In genomic region chr13:52130641-52131040, GRCh38 we compare ENCODE assay signal across 25 cellular contexts. TPM values are rescaled to one million over a fixed set of nuclear protein-coding genes. Genes with fewer than 3 reads are reported as not detected.
DNase-seq lines count a peak whose midpoint lies in the region; ATAC-seq and TF ChIP-seq lines count a peak whose summit lies in the region.
"Had no signal": no experiment of that assay in that cellular context is flagged by ENCODE, and none has a peak within 500 bp of the region (broad histone marks: within the 10 kb centered on the region; RNA-seq: fewer than 3 reads in every experiment).

No MANE protein-coding gene starts in this region.

- intact Hi-C loops in CD4-positive, alpha-beta T cell (cut with DNase I, micrococcal nuclease) = no loop called here
- intact Hi-C loops in CD14-positive monocyte (cut with micrococcal nuclease) = no loop called here

- no peak overlapping the region for H3K4me3 ChIP-seq in SJCRH30
- H3K4me3 ChIP-seq: BLaER1, K562, Peyer's patch had no signal

- H3K27me3 Mint-ChIP-seq in CD4-positive, alpha-beta T cell = no peaks in the 10 kb centered on the region
- peaks cover 12% of the 10 kb centered on the region for H3K27me3 Mint-ChIP-seq in T-helper 17 cell
- peaks cover 12% of the 10 kb centered on the region for H3K27me3 Mint-ChIP-seq in nephron (ENCODE audit: low read depth)
- peaks cover 3 to 11% (median 3%) of the 10 kb centered on the region in 3 donors for H3K27me3 Mint-ChIP-seq in CD14-positive monocyte (ENCODE audit: low read depth in 3 of 3)

- H3K27me3 ChIP-seq in CD4-positive, alpha-beta T cell (ENCODE audit: control insufficient read depth, insufficient read depth, low read length) = peaks cover 5% of the 10 kb centered on the region
- H3K27me3 ChIP-seq in SJCRH30 = no peaks in the 10 kb centered on the region
- H3K27me3 ChIP-seq: Peyer's patch had no signal

- no peak overlapping the region for H3K27ac ChIP-seq in CD4-positive, alpha-beta T cell (ENCODE audit: low read depth, low read length)
- no peak overlapping the region for H3K27ac ChIP-seq in SJCRH30
- H3K27ac ChIP-seq: BLaER1, Peyer's patch had no signal

- peak overlapping the region; percentile 17 for H3K4me3 Mint-ChIP-seq in CD4-positive, alpha-beta T cell
- peak overlapping the region; percentile 41 for H3K4me3 Mint-ChIP-seq in T-helper 17 cell
- H3K4me3 Mint-ChIP-seq in nephron = peak overlapping the region; percentile 34 to 48 (median 41)
- H3K4me3 Mint-ChIP-seq in CD14-positive monocyte = no peak overlapping the region

- no peaks in the 10 kb centered on the region for H3K9me3 Mint-ChIP-seq in CD4-positive, alpha-beta T cell
- H3K9me3 Mint-ChIP-seq in nephron (no peaks in the 10 kb centered on the region), CD14-positive monocyte (peaks cover 0 to 4% (median 1%) of the 10 kb centered on the region in 7 donors)
- H3K9me3 Mint-ChIP-seq: CD4-positive, alpha-beta memory T cell had no signal

- TF ChIP-seq CTCF in CD4-positive, alpha-beta T cell (IDR thresholded peaks at IDR 0.05) = no peak
- TF ChIP-seq CTCF in nephron (IDR thresholded peaks at IDR 0.05; ENCODE audit: unreplicated experiment in 3 of 3) (no peak), CD14-positive monocyte (IDR thresholded peaks at IDR 0.05) (no peak)

- H3K27ac Mint-ChIP-seq in CD4-positive, alpha-beta T cell = no peak overlapping the region
- H3K27ac Mint-ChIP-seq in T-helper 17 cell = no peak overlapping the region
- H3K27ac Mint-ChIP-seq in nephron = no peak overlapping the region
- H3K27ac Mint-ChIP-seq in CD14-positive monocyte = no peak overlapping the region
- H3K27ac Mint-ChIP-seq: CD4-positive, alpha-beta memory T cell had no signal

- POLR2A ChIA-PET in CD4-positive, alpha-beta T cell (lab: Charles Lee) = no interaction called here

- peaks cover 6% of the 10 kb centered on the region; the same call in 1 of the 2 replicates for H3K4me1 ChIP-seq in SJCRH30

- no peaks in the 10 kb centered on the region for H3K36me3 ChIP-seq in SJCRH30
- H3K36me3 ChIP-seq: BLaER1 had no signal

- peaks cover 20% of the 10 kb centered on the region for H3K4me1 Mint-ChIP-seq in CD4-positive, alpha-beta T cell (ENCODE audit: low read depth)
- H3K4me1 Mint-ChIP-seq in T-helper 17 cell = peaks cover 14% of the 10 kb centered on the region
- H3K4me1 Mint-ChIP-seq in nephron = peaks cover 9% of the 10 kb centered on the region
- peaks cover 21% of the 10 kb centered on the region for H3K4me1 Mint-ChIP-seq in CD14-positive monocyte

- no peak for ATAC-seq in CD4-positive, alpha-beta T cell (ENCODE audit: poor library complexity)
- no peak for ATAC-seq in T-helper 17 cell
- no peak for ATAC-seq in HG02763 (IDR thresholded peaks at IDR 0.05; ENCODE audit: unreplicated experiment)
- ATAC-seq: HCT116, K562, Right ventricle myocardium inferior had no signal

- no peak for DNase-seq in CD4-positive, alpha-beta T cell
- peak; percentile 3 for DNase-seq in M059J (ENCODE audit: low read depth)
- DNase-seq in T-helper 17 cell = no peak
- DNase-seq in CD14-positive monocyte (ENCODE audit: low spot score) = no peak
- no peak for DNase-seq in SJCRH30
- DNase-seq: CD4-positive, alpha-beta memory T cell; COR-L47; DMS53; GF-D8; NCI-H1048; NCI-H1417; NCI-H1694; NCI-H2029 treated with DMSO at 0.1 percent for 48 hours; NCI-H526 treated with DMSO at 0.1 percent for 48 hours; Peyer's patch; T-helper 1 cell had no signal

- no peaks in the 10 kb centered on the region for H3K9me3 ChIP-seq in CD4-positive, alpha-beta T cell (ENCODE audit: control insufficient read depth, low read length)
- H3K9me3 ChIP-seq in T-helper 17 cell (ENCODE audit: control insufficient read depth, low read length, poor library complexity, severe bottlenecking) (no peaks in the 10 kb centered on the region), SJCRH30 (replicated peaks) (no peaks in the 10 kb centered on the region)
- H3K9me3 ChIP-seq: BLaER1, Peyer's patch had no signal

- CTCF ChIA-PET in CD4-positive, alpha-beta T cell (lab: Charles Lee) = no interaction called here

- peaks cover 36% of the 10 kb centered on the region for H3K36me3 Mint-ChIP-seq in CD4-positive, alpha-beta T cell (ENCODE audit: low read depth)
- H3K36me3 Mint-ChIP-seq in T-helper 17 cell (ENCODE audit: low read depth) (peaks cover 16% of the 10 kb centered on the region), nephron (ENCODE audit: low read depth) (peaks cover 41% of the 10 kb centered on the region), CD14-positive monocyte (peaks cover 48 to 50% of the 10 kb centered on the region in 2 donors)

RNA-seq across cellular contexts. Expression of gene NEK5, which starts 1.8 kb away (rescaled TPM):
- under 1 TPM in 1 of 2 experiments, not detected in 1; 0.08 TPM for total RNA-seq in CD4-positive, alpha-beta T cell
- total RNA-seq in M059J (2014; rRNA removed; shearing (Covaris generic)) = not detected in 2 replicates
- not detected for total RNA-seq in T-helper 17 cell
- under 1 TPM in 1 of 2 donors, not detected in 1; 0.07 TPM for polyA plus RNA-seq in CD14-positive monocyte
- not detected in 2 replicates for total RNA-seq in SJCRH30 (2014; rRNA removed; shearing (Covaris generic))
- total RNA-seq: A172; CD4-positive, alpha-beta memory T cell; HT1080; LHCN-M2 had no signal

RNA-seq across cellular contexts. Expression of gene NEK3, which starts 28.8 kb away (rescaled TPM):
- total RNA-seq in CD4-positive, alpha-beta T cell = 1 to 10 TPM; 7.0 TPM
- 2.2 and 4.2 TPM in 2 replicates for total RNA-seq in M059J (2014; rRNA removed; shearing (Covaris generic))
- total RNA-seq in T-helper 17 cell = 1 to 10 TPM; 6.8 to 8.5 TPM
- polyA plus RNA-seq in CD14-positive monocyte = 1 to 10 TPM; 5.7 to 6.1 TPM
- 10.3 and 10.9 TPM in 2 replicates for total RNA-seq in SJCRH30 (2014; rRNA removed; shearing (Covaris generic))

Comparison
In these comparisons a context has a peak if more than half of its experiments do, and no peak if none do; other contexts are left out.
1. H3K4me3 Mint-ChIP-seq: peak in CD4-positive, alpha-beta T cell (single experiment), T-helper 17 cell (single experiment) and nephron (3 of 3); none in CD14-positive monocyte (0 of 2).